In the genomic region with DNA sequence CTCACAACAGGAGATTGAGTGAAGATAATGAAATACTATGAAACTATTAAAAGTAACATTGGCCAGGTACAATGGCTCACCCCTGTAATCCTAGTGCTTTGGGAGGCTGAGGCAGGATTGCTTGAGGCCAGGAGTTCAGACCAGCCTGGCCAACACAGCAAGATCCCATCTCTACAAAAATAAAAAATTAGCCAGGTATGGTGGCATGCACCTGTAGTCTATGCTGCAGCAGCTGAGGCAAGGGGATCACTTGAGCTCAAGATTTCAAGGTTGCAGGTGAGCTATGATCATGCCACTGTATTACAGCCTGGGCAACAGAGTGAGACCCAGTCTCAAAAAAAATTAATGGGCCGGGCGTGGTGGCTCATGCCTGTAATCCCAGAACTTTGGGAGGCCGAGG, we compare ENCODE assay signal across 3 cellular contexts.
TF ChIP-seq lines count a peak whose summit lies in the region.

No MANE protein-coding gene starts in this region.

TF ChIP-seq in HepG2, 621 proteins besides CTCF, POLR2A, EP300 and RAD21:
- TF ChIP-seq FOXP1 (IDR thresholded peaks at IDR 0.05) (no peak), FOXP1 (CRISPR knock-in tag; IDR thresholded peaks at IDR 0.05) (no peak), TCF12 (IDR thresholded peaks at IDR 0.05) (no peak), TCF12 (CRISPR knock-in tag; IDR thresholded peaks at IDR 0.05) (no peak), ZNF121 (CRISPR knock-in tag; IDR thresholded peaks at IDR 0.05) (peak; percentile 82), ZNF564 (CRISPR knock-in tag; IDR thresholded peaks at IDR 0.05) (no peak)
- TF ChIP-seq, protein P1, sequence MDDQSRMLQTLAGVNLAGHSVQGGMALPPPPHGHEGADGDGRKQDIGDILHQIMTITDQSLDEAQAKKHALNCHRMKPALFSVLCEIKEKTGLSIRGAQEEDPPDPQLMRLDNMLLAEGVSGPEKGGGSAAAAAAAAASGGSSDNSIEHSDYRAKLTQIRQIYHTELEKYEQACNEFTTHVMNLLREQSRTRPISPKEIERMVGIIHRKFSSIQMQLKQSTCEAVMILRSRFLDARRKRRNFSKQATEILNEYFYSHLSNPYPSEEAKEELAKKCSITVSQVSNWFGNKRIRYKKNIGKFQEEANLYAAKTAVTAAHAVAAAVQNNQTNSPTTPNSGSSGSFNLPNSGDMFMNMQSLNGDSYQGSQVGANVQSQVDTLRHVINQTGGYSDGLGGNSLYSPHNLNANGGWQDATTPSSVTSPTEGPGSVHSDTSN (CRISPR knock-in tag; IDR thresholded peaks at IDR 0.05; ENCODE audit: borderline replicate concordance), result no peak
TF ChIP-seq in HepG2: peak in this region for 1.

TF ChIP-seq in K562, 482 proteins besides CTCF, POLR2A, EP300 and RAD21:
- no peak for TF ChIP-seq MEF2D (tag; conservative IDR thresholded peaks at IDR 0.05; ENCODE audit: low read depth)
- no peak for TF ChIP-seq ZC3H11A (IDR thresholded peaks at IDR 0.05; ENCODE audit: low read depth, low read length)
- peak; percentile 31; the same call in 1 of the 2 replicates for TF ChIP-seq BCOR (IDR thresholded peaks at IDR 0.05)
- TF ChIP-seq, protein P2, sequence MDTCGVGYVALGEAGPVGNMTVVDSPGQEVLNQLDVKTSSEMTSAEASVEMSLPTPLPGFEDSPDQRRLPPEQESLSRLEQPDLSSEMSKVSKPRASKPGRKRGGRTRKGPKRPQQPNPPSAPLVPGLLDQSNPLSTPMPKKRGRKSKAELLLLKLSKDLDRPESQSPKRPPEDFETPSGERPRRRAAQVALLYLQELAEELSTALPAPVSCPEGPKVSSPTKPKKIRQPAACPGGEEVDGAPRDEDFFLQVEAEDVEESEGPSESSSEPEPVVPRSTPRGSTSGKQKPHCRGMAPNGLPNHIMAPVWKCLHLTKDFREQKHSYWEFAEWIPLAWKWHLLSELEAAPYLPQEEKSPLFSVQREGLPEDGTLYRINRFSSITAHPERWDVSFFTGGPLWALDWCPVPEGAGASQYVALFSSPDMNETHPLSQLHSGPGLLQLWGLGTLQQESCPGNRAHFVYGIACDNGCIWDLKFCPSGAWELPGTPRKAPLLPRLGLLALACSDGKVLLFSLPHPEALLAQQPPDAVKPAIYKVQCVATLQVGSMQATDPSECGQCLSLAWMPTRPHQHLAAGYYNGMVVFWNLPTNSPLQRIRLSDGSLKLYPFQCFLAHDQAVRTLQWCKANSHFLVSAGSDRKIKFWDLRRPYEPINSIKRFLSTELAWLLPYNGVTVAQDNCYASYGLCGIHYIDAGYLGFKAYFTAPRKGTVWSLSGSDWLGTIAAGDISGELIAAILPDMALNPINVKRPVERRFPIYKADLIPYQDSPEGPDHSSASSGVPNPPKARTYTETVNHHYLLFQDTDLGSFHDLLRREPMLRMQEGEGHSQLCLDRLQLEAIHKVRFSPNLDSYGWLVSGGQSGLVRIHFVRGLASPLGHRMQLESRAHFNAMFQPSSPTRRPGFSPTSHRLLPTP (IDR thresholded peaks at IDR 0.05; ENCODE audit: borderline replicate concordance, extremely low read depth, insufficient read length), result no peak
- TF ChIP-seq RBM25 (IDR thresholded peaks at IDR 0.05; ENCODE audit: low read depth, low read length, severe bottlenecking), result peak; percentile 47
- peak; percentile 97 for TF ChIP-seq ZNF121 (CRISPR knock-in tag; conservative IDR thresholded peaks at IDR 0.05)

TF ChIP-seq in HEK293T, 16 proteins besides CTCF, POLR2A, EP300 and RAD21:
- TF ChIP-seq CTBP1 (IDR thresholded peaks at IDR 0.05; ENCODE audit: borderline replicate concordance) (no peak), FOXM1 (IDR thresholded peaks at IDR 0.05; ENCODE audit: borderline replicate concordance) (no peak), HDGF (IDR thresholded peaks at IDR 0.05; ENCODE audit: borderline replicate concordance) (no peak), TARDBP (IDR thresholded peaks at IDR 0.05) (no peak), FOXA1 (IDR thresholded peaks at IDR 0.05) (no peak), SP1 (IDR thresholded peaks at IDR 0.05) (no peak), ZNF384 (IDR thresholded peaks at IDR 0.05) (no peak), FOXK2 (IDR thresholded peaks at IDR 0.05) (no peak), BHLHE40 (IDR thresholded peaks at IDR 0.05; ENCODE audit: borderline replicate concordance) (no peak), NFRKB (IDR thresholded peaks at IDR 0.05) (no peak), ELF4 (IDR thresholded peaks at IDR 0.05) (no peak), L3MBTL2 (conservative IDR thresholded peaks at IDR 0.05) (no peak), SUZ12 (IDR thresholded peaks at IDR 0.05) (no peak), ARNT (IDR thresholded peaks at IDR 0.05) (no peak), LEF1 (IDR thresholded peaks at IDR 0.05; ENCODE audit: borderline replicate concordance) (no peak)
- TF ChIP-seq, protein P3, sequence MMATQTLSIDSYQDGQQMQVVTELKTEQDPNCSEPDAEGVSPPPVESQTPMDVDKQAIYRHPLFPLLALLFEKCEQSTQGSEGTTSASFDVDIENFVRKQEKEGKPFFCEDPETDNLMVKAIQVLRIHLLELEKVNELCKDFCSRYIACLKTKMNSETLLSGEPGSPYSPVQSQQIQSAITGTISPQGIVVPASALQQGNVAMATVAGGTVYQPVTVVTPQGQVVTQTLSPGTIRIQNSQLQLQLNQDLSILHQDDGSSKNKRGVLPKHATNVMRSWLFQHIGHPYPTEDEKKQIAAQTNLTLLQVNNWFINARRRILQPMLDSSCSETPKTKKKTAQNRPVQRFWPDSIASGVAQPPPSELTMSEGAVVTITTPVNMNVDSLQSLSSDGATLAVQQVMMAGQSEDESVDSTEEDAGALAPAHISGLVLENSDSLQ (IDR thresholded peaks at IDR 0.05), result no peak
